20 cellular contexts compared by ENCODE assay signal in the genomic region with DNA sequence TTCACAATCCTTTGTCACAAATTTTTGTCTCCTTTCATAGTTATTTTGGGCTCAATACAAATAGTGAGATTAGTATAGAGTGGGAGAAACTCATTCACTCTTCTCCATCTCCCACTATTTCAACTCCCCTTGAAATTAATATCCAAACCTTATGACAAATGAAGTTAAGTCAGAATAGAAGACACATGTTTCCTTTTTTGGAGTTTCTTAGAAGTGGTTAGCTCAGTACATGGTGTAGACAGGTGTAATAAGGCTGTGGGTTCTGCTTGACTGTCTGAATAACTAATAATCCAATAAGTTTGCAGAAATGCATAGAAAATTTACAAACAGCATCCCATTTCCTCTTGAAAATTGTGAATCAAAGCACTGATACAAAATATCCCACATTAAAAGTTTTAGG. TPM values are rescaled to one million over a fixed set of nuclear protein-coding genes. Genes with fewer than 3 reads are reported as not detected.
DNase-seq lines count a peak whose midpoint lies in the region; ATAC-seq lines count a peak whose summit lies in the region.
"Had no signal": no experiment of that assay in that cellular context is flagged by ENCODE, and none has a peak within 500 bp of the region (broad histone marks: within the 10 kb centered on the region; RNA-seq: fewer than 3 reads in every experiment).

No MANE protein-coding gene starts in this region.

- H3K4me3 Mint-ChIP-seq in activated CD4-positive, alpha-beta memory T cell treated with anti-CD3 and anti-CD28 coated beads for 36 hours: no peak overlapping the region
- H3K4me3 Mint-ChIP-seq in activated CD4-positive, alpha-beta memory T cell treated with anti-CD3 and anti-CD28 coated beads, Interleukin-2, amount 10 ng/mL, durations not matched to agents 7 days and 5 days: no peak overlapping the region
- peak overlapping the region in 7 of 8 donors; percentile 7 to 61 (median 47) for H3K4me3 Mint-ChIP-seq in CD4-positive, alpha-beta memory T cell
- no peak overlapping the region for H3K4me3 Mint-ChIP-seq in activated CD8-positive, alpha-beta T cell treated with anti-CD3 and anti-CD28 coated beads, Interleukin-2, amount 10 ng/mL, durations not matched to agents 7 days and 5 days
- peak overlapping the region in 2 of 10 donors; percentile 5 to 49 for H3K4me3 Mint-ChIP-seq in naive thymus-derived CD8-positive, alpha-beta T cell
- H3K4me3 Mint-ChIP-seq: natural killer cell treated with Interleukin-12 subunit alpha and Interleukin-12 subunit beta and Interleukin-15 and Interleukin-18, amount 100 ng/mL, for 72 hours had no signal

- intact Hi-C loops in activated CD4-positive, alpha-beta memory T cell treated with anti-CD3 and anti-CD28 coated beads for 36 hours (cut with micrococcal nuclease): no loop called here
- intact Hi-C loops in CD4-positive, alpha-beta memory T cell (cut with micrococcal nuclease): no loop called here

- peak overlapping the region; percentile 52 for H3K27ac Mint-ChIP-seq in activated CD4-positive, alpha-beta memory T cell treated with anti-CD3 and anti-CD28 coated beads for 36 hours
- H3K27ac Mint-ChIP-seq in activated CD4-positive, alpha-beta memory T cell treated with anti-CD3 and anti-CD28 coated beads, Interleukin-2, amount 10 ng/mL, durations not matched to agents 7 days and 5 days: no peak overlapping the region
- H3K27ac Mint-ChIP-seq in CD4-positive, alpha-beta memory T cell: peak overlapping the region; percentile 90 to 100 (median 97)
- peak overlapping the region; percentile 6 for H3K27ac Mint-ChIP-seq in activated CD8-positive, alpha-beta T cell treated with anti-CD3 and anti-CD28 coated beads, Interleukin-2, amount 10 ng/mL, durations not matched to agents 7 days and 5 days
- H3K27ac Mint-ChIP-seq in naive thymus-derived CD8-positive, alpha-beta T cell: peak overlapping the region in 9 of 10 donors; percentile 35 to 100 (median 95)

- CTCF ChIA-PET in activated CD4-positive, alpha-beta memory T cell treated with anti-CD3 and anti-CD28 coated beads for 36 hours (lab: Charles Lee): interaction anchor here (0.9 to 2.0 kb wide), 5 partner anchors 9 to 407 kb away, joined by 3 to 6 read pairs (median 4); no protein-coding TSS in a partner anchor
- CTCF ChIA-PET in activated CD4-positive, alpha-beta memory T cell treated with anti-CD3 and anti-CD28 coated beads, Interleukin-2, amount 10 ng/mL, durations not matched to agents 7 days and 5 days (lab: Charles Lee): interaction anchor here (1.2 to 1.3 kb wide), 3 partner anchors 9 to 18 kb away, joined by 3 to 4 read pairs (median 3); no protein-coding TSS in a partner anchor
- CTCF ChIA-PET in CD4-positive, alpha-beta memory T cell (lab: Charles Lee; ENCODE audit: partially characterized antibody): interaction anchor here (0.7 to 9.9 kb wide), 5 partner anchors 12 to 174 kb away, joined by 4 to 129 read pairs (median 63); partner anchors contain the start of gene HSPA8
- CTCF ChIA-PET in activated CD8-positive, alpha-beta T cell treated with anti-CD3 and anti-CD28 coated beads, Interleukin-2, amount 10 ng/mL, durations not matched to agents 7 days and 5 days (lab: Charles Lee): interaction anchor here (0.6 to 1.7 kb wide), 3 partner anchors 9 to 227 kb away, joined by 3 to 6 read pairs (median 3); no protein-coding TSS in a partner anchor

- no peaks in the 10 kb centered on the region for H3K9me3 Mint-ChIP-seq in activated CD4-positive, alpha-beta memory T cell treated with anti-CD3 and anti-CD28 coated beads for 36 hours
- H3K9me3 Mint-ChIP-seq in activated CD4-positive, alpha-beta memory T cell treated with anti-CD3 and anti-CD28 coated beads, Interleukin-2, amount 10 ng/mL, durations not matched to agents 7 days and 5 days: no peaks in the 10 kb centered on the region
- no peaks in the 10 kb centered on the region for H3K9me3 Mint-ChIP-seq in CD4-positive, alpha-beta memory T cell
- H3K9me3 Mint-ChIP-seq in activated CD8-positive, alpha-beta T cell treated with anti-CD3 and anti-CD28 coated beads, Interleukin-2, amount 10 ng/mL, durations not matched to agents 7 days and 5 days (ENCODE audit: insufficient read depth): no peaks in the 10 kb centered on the region
- no peaks in the 10 kb centered on the region for H3K9me3 Mint-ChIP-seq in naive thymus-derived CD8-positive, alpha-beta T cell
- H3K9me3 Mint-ChIP-seq: natural killer cell treated with Interleukin-12 subunit alpha and Interleukin-12 subunit beta and Interleukin-15 and Interleukin-18, amount 100 ng/mL, for 72 hours had no signal

- peak overlapping the region; percentile 19 for H3K27ac ChIP-seq in CD4-positive, alpha-beta memory T cell (ENCODE audit: low read depth, low read length)
- H3K27ac ChIP-seq: SJSA1, transverse colon had no signal

- no peak for DNase-seq in activated CD4-positive, alpha-beta memory T cell treated with anti-CD3 and anti-CD28 coated beads for 36 hours
- no peak for DNase-seq in activated CD4-positive, alpha-beta memory T cell treated with anti-CD3 and anti-CD28 coated beads, Interleukin-2, amount 10 ng/mL, durations not matched to agents 7 days and 5 days
- DNase-seq in CD4-positive, alpha-beta memory T cell: no peak
- DNase-seq in activated CD8-positive, alpha-beta T cell treated with anti-CD3 and anti-CD28 coated beads, Interleukin-2, amount 10 ng/mL, durations not matched to agents 7 days and 5 days: no peak
- no peak for DNase-seq in naive thymus-derived CD8-positive, alpha-beta T cell
- DNase-seq in GF-D8 (lab: John Stamatoyannopoulos, UW): no peak
- DNase-seq in NCI-H187 (lab: John Stamatoyannopoulos, UW): no peak
- DNase-seq: activated CD8-positive, alpha-beta memory T cell treated with anti-CD3 and anti-CD28 coated beads, Interleukin-2, amount 50 U/mL, for 48 hours; activated gamma-delta T cell; effector CD4-positive, alpha-beta T cell; GDM1; islet precursor cell; left ventricle myocardium superior; midbrain; NCI-H2227 treated with DMSO at 0.1 percent for 48 hours; transverse colon had no signal

- no peaks in the 10 kb centered on the region for H3K36me3 ChIP-seq in CD4-positive, alpha-beta memory T cell (ENCODE audit: insufficient read depth, low read length)

- no peaks in the 10 kb centered on the region for H3K27me3 Mint-ChIP-seq in activated CD4-positive, alpha-beta memory T cell treated with anti-CD3 and anti-CD28 coated beads for 36 hours
- H3K27me3 Mint-ChIP-seq in activated CD4-positive, alpha-beta memory T cell treated with anti-CD3 and anti-CD28 coated beads, Interleukin-2, amount 10 ng/mL, durations not matched to agents 7 days and 5 days: no peaks in the 10 kb centered on the region
- no peaks in the 10 kb centered on the region for H3K27me3 Mint-ChIP-seq in CD4-positive, alpha-beta memory T cell
- no peaks in the 10 kb centered on the region for H3K27me3 Mint-ChIP-seq in activated CD8-positive, alpha-beta T cell treated with anti-CD3 and anti-CD28 coated beads, Interleukin-2, amount 10 ng/mL, durations not matched to agents 7 days and 5 days (ENCODE audit: low read depth)
- no peaks in the 10 kb centered on the region for H3K27me3 Mint-ChIP-seq in naive thymus-derived CD8-positive, alpha-beta T cell
- H3K27me3 Mint-ChIP-seq: natural killer cell treated with Interleukin-12 subunit alpha and Interleukin-12 subunit beta and Interleukin-15 and Interleukin-18, amount 100 ng/mL, for 72 hours had no signal

- no peak for ATAC-seq in activated CD8-positive, alpha-beta T cell treated with anti-CD3 and anti-CD28 coated beads, Interleukin-2, amount 10 ng/mL, durations not matched to agents 7 days and 5 days
- no peak for ATAC-seq in naive thymus-derived CD8-positive, alpha-beta T cell
- ATAC-seq in HG03139 (IDR thresholded peaks at IDR 0.05; ENCODE audit: unreplicated experiment): no peak
- ATAC-seq: left ventricle myocardium superior; natural killer cell treated with Interleukin-12 subunit alpha and Interleukin-12 subunit beta and Interleukin-15 and Interleukin-18, amount 100 ng/mL, for 72 hours had no signal

- H3K4me3 ChIP-seq in CD4-positive, alpha-beta memory T cell (ENCODE audit: low read length in 2 of 2): no peak overlapping the region
- H3K4me3 ChIP-seq: SJSA1, transverse colon had no signal

- H3K4me1 Mint-ChIP-seq in activated CD4-positive, alpha-beta memory T cell treated with anti-CD3 and anti-CD28 coated beads for 36 hours (ENCODE audit: low read depth): peaks cover 53% of the 10 kb centered on the region
- H3K4me1 Mint-ChIP-seq in activated CD4-positive, alpha-beta memory T cell treated with anti-CD3 and anti-CD28 coated beads, Interleukin-2, amount 10 ng/mL, durations not matched to agents 7 days and 5 days: peaks cover 54% of the 10 kb centered on the region
- H3K4me1 Mint-ChIP-seq in CD4-positive, alpha-beta memory T cell: peaks cover 42 to 67% (median 54%) of the 10 kb centered on the region in 4 donors
- peaks cover 51% of the 10 kb centered on the region for H3K4me1 Mint-ChIP-seq in activated CD8-positive, alpha-beta T cell treated with anti-CD3 and anti-CD28 coated beads, Interleukin-2, amount 10 ng/mL, durations not matched to agents 7 days and 5 days (ENCODE audit: low read depth)
- peaks cover 29 to 57% (median 52%) of the 10 kb centered on the region in 4 donors for H3K4me1 Mint-ChIP-seq in naive thymus-derived CD8-positive, alpha-beta T cell

- POLR2A ChIA-PET in activated CD4-positive, alpha-beta memory T cell treated with anti-CD3 and anti-CD28 coated beads for 36 hours (lab: Charles Lee): interaction anchor here (0.6 to 8.6 kb wide), 2 partner anchors 14 to 20 kb away, joined by 5 to 202 read pairs; partner anchors contain the start of gene HSPA8
- POLR2A ChIA-PET in activated CD4-positive, alpha-beta memory T cell treated with anti-CD3 and anti-CD28 coated beads, Interleukin-2, amount 10 ng/mL, durations not matched to agents 7 days and 5 days (lab: Charles Lee): interaction anchor here (1.2 to 17.8 kb wide), 3 partner anchors 10 to 15 kb away, joined by 4 to 391 read pairs (median 151); partner anchors contain the start of gene HSPA8
- POLR2A ChIA-PET in CD4-positive, alpha-beta memory T cell (lab: Charles Lee; ENCODE audit: partially characterized antibody): interaction anchor here (0.8 to 23.4 kb wide), 4 partner anchors 12 to 30 kb away, joined by 3 to 891 read pairs (median 214); partner anchors contain the start of gene HSPA8
- POLR2A ChIA-PET in activated CD8-positive, alpha-beta T cell treated with anti-CD3 and anti-CD28 coated beads, Interleukin-2, amount 10 ng/mL, durations not matched to agents 7 days and 5 days (lab: Charles Lee): interaction anchor here (0.7 to 7.3 kb wide), 3 partner anchors 11 to 19 kb away, joined by 3 to 129 read pairs (median 4); partner anchors contain the start of gene HSPA8
- POLR2A ChIA-PET in naive thymus-derived CD8-positive, alpha-beta T cell (lab: Charles Lee): interaction anchor here (0.6 to 9.4 kb wide), 8 partner anchors 10 to 190 kb away, joined by 3 to 77 read pairs (median 4); partner anchors contain the start of gene HSPA8

- H3K4me1 ChIP-seq in CD4-positive, alpha-beta memory T cell (ENCODE audit: insufficient read depth, low read length): peaks cover 58% of the 10 kb centered on the region
- H3K4me1 ChIP-seq: Caco-2, SJSA1 had no signal

- H3K27me3 ChIP-seq in CD4-positive, alpha-beta memory T cell (ENCODE audit: insufficient read depth, low read length): no peaks in the 10 kb centered on the region
- H3K27me3 ChIP-seq: SJSA1, transverse colon had no signal

- peaks cover 2% of the 10 kb centered on the region for H3K36me3 Mint-ChIP-seq in activated CD4-positive, alpha-beta memory T cell treated with anti-CD3 and anti-CD28 coated beads for 36 hours
- H3K36me3 Mint-ChIP-seq in activated CD4-positive, alpha-beta memory T cell treated with anti-CD3 and anti-CD28 coated beads, Interleukin-2, amount 10 ng/mL, durations not matched to agents 7 days and 5 days (ENCODE audit: low read depth): peaks cover 8% of the 10 kb centered on the region
- H3K36me3 Mint-ChIP-seq in CD4-positive, alpha-beta memory T cell: peaks cover 0 to 3% of the 10 kb centered on the region in 2 donors
- peaks cover 4% of the 10 kb centered on the region for H3K36me3 Mint-ChIP-seq in activated CD8-positive, alpha-beta T cell treated with anti-CD3 and anti-CD28 coated beads, Interleukin-2, amount 10 ng/mL, durations not matched to agents 7 days and 5 days (ENCODE audit: low read depth)
- H3K36me3 Mint-ChIP-seq in naive thymus-derived CD8-positive, alpha-beta T cell: peaks cover 0 to 6% (median 0%) of the 10 kb centered on the region in 3 donors
- H3K36me3 Mint-ChIP-seq: natural killer cell treated with Interleukin-12 subunit alpha and Interleukin-12 subunit beta and Interleukin-15 and Interleukin-18, amount 100 ng/mL, for 72 hours had no signal

- H3K9me3 ChIP-seq in CD4-positive, alpha-beta memory T cell (ENCODE audit: control insufficient read depth in 1 of 2, low read length in 2 of 2): no peaks in the 10 kb centered on the region
- H3K9me3 ChIP-seq: Caco-2, SJSA1, transverse colon had no signal

RNA-seq across cellular contexts. Expression of gene HSPA8, which starts 10.8 kb away (rescaled TPM):
- 1,000 to 10,000 TPM; 2,378 to 2,407 TPM for total RNA-seq in activated CD4-positive, alpha-beta memory T cell treated with anti-CD3 and anti-CD28 coated beads for 36 hours
- 1,000 to 10,000 TPM; 1,570 to 1,577 TPM for total RNA-seq in activated CD4-positive, alpha-beta memory T cell treated with anti-CD3 and anti-CD28 coated beads, Interleukin-2, amount 10 ng/mL, durations not matched to agents 7 days and 5 days
- total RNA-seq in CD4-positive, alpha-beta memory T cell: 100 to 1,000 TPM; 809 to 852 TPM
- polyA plus RNA-seq in CD4-positive, alpha-beta memory T cell: 1,000 to 10,000 TPM; 1,622 to 1,778 TPM
- 1,000 to 10,000 TPM; 2,408 to 2,413 TPM for total RNA-seq in activated CD8-positive, alpha-beta T cell treated with anti-CD3 and anti-CD28 coated beads, Interleukin-2, amount 10 ng/mL, durations not matched to agents 7 days and 5 days
- 100 to 1,000 TPM; 892 to 941 TPM for total RNA-seq in naive thymus-derived CD8-positive, alpha-beta T cell
- 1,000 to 10,000 TPM; 1,075 to 1,399 (median 1,151) TPM for polyA plus RNA-seq in naive thymus-derived CD8-positive, alpha-beta T cell

Comparison
In these comparisons a context has a peak if more than half of its experiments do, and no peak if none do; other contexts are left out.
1. H3K4me3 Mint-ChIP-seq: peak in CD4-positive, alpha-beta memory T cell (7 of 8); none in activated CD4-positive, alpha-beta memory T cell treated with anti-CD3 and anti-CD28 coated beads for 36 hours (single experiment), activated CD4-positive, alpha-beta memory T cell treated with anti-CD3 and anti-CD28 coated beads, Interleukin-2, amount 10 ng/mL, durations not matched to agents 7 days and 5 days (single experiment) and activated CD8-positive, alpha-beta T cell treated with anti-CD3 and anti-CD28 coated beads, Interleukin-2, amount 10 ng/mL, durations not matched to agents 7 days and 5 days (single experiment).